18 cellular contexts compared by ENCODE assay signal in the genomic region with DNA sequence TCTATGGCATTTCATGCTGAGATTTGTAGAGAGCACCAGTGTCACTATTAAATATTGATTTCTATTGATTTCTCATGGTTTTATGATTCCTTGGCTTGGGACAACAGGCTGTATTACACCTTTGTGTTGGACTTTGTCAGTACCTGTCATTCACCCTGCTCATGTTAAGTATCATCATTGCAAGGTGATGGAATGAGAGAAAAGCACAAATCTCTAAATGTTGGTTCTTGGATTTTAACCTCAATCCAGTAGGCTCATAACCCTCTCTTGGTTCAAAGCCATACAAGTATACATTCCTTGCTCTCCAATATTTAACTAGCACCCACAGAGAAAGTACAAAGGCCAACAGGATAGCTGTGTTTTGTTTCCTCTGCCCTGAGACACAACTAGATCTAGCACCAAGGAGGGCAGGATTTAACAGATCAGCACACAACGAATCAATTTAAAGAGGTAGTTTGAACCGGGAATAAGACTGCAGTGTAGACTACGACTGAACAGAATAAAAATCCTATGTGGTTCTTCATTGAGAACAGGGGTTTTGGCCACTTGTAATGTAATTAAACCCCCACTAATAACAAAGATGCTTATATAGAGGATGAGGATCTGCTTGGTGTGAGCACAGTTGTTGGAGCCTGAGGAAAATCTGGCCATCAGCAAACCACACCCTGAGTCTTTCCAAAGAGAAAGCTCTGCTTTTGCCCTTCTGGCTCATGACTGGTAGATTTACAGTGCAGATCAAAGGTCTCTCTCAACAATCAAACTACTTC.
DNase-seq lines count a peak whose midpoint lies in the region; ATAC-seq, FAIRE-seq and TF ChIP-seq lines count a peak whose summit lies in the region.
"Had no signal": no experiment of that assay in that cellular context is flagged by ENCODE, and none has a peak within 500 bp of the region (broad histone marks: within the 10 kb centered on the region; RNA-seq: fewer than 3 reads in every experiment).

No MANE protein-coding gene starts in this region.

- POLR2A ChIA-PET in Caco-2 (lab: Charles Lee): no interaction called here

- peaks cover 18% of the 10 kb centered on the region for H3K4me1 ChIP-seq in Caco-2
- no peaks in the 10 kb centered on the region for H3K4me1 ChIP-seq in colonic mucosa
- peaks cover 0 to 5% (median 4%) of the 10 kb centered on the region in 3 donors for H3K4me1 ChIP-seq in pancreas
- H3K4me1 ChIP-seq: HAP-1 had no signal

- ATAC-seq in left lobe of liver (peak; percentile 86), pancreas (peak in 3 of 4 donors; percentile 56 to 80 (median 60)), omental fat pad (ENCODE audit: low FRiP score) (no peak)

- DNase-seq in Caco-2 (peak in 1 of 2 experiments; percentile 38), colonic mucosa (no peak), left lobe of liver (ENCODE audit: low spot score) (no peak), pancreas (no peak), omental fat pad (ENCODE audit: low spot score) (no peak), AG20443 (ENCODE audit: low spot score) (no peak), UCSD-AML1 (lab: John Stamatoyannopoulos, UW; ENCODE audit: unreplicated experiment) (no peak)
- DNase-seq in stimulated activated CD4-positive, alpha-beta T cell treated with anti-CD3 and anti-CD28 coated beads, Interleukin-1b, Interleukin-23, amount 100 ng/mL, for 48 hours: no peak
- DNase-seq: DMS79 treated with DMSO at 0.1 percent for 48 hours, NCI-H1417, NCI-H1930, NCI-H2171 treated with DMSO at 0.1 percent for 48 hours, NCI-H82 had no signal

- 33 to 38% methylated on average over 3 of the region's 3 CpGs for WGBS in pancreas, 2 donors

- FAIRE-seq in pancreas (lab: Jason Lieb, UNC): no peak
- FAIRE-seq: D721Med, G401.6, GM12891 had no signal

- H3K4me3 ChIP-seq in Caco-2 (ENCODE audit: low read depth, low read length) (no peak overlapping the region), colonic mucosa (no peak overlapping the region), pancreas (no peak overlapping the region)
- H3K4me3 ChIP-seq: HAP-1 had no signal

- intact Hi-C loops in Caco-2 (cut with micrococcal nuclease; ENCODE audit: unreplicated experiment): loop anchor here (1.0 kb wide), 1 partner anchor 22 kb away; no protein-coding TSS in a partner anchor
- intact Hi-C loops in colonic mucosa (cut with DNase I): no loop called here
- intact Hi-C loops in pancreas (cut with DNase I): no loop called here

- peak overlapping the region; percentile 61 for H3K4me3 Mint-ChIP-seq in Caco-2 (ENCODE audit: unreplicated experiment)

- H3K9me3 ChIP-seq in Caco-2 (peaks cover 6% of the 10 kb centered on the region; the same call in 1 of the 2 replicates), colonic mucosa (no peaks in the 10 kb centered on the region), pancreas (no peaks in the 10 kb centered on the region)
- H3K9me3 ChIP-seq: HAP-1 had no signal

- BruUV-seq in Caco-2 (replicated peaks; lab: Mats Ljungman, UMichigan): no TSS peak

- no peaks in the 10 kb centered on the region for H3K27me3 ChIP-seq in Caco-2 (replicated peaks; ENCODE audit: control insufficient read depth, insufficient read depth, low read length)
- no peaks in the 10 kb centered on the region for H3K27me3 ChIP-seq in colonic mucosa
- no peaks in the 10 kb centered on the region for H3K27me3 ChIP-seq in pancreas

- H3K36me3 ChIP-seq in Caco-2 (ENCODE audit: control insufficient read depth, insufficient read depth, low read length): no peaks in the 10 kb centered on the region
- no peaks in the 10 kb centered on the region for H3K36me3 ChIP-seq in colonic mucosa
- H3K36me3 ChIP-seq in pancreas: no peaks in the 10 kb centered on the region
- H3K36me3 ChIP-seq: HAP-1 had no signal

- no peak overlapping the region for H3K9ac ChIP-seq in colonic mucosa (ENCODE audit: low read depth in 2 of 2, low read length in 2 of 2)

- no peaks in the 10 kb centered on the region for H3K27me3 Mint-ChIP-seq in Caco-2 (ENCODE audit: insufficient read depth, unreplicated experiment)
- H3K27me3 Mint-ChIP-seq: IgD-negative memory B cell had no signal

- peaks cover 18% of the 10 kb centered on the region for H3K4me1 Mint-ChIP-seq in Caco-2 (ENCODE audit: low read depth, unreplicated experiment)

- no peaks in the 10 kb centered on the region for H3K9me3 Mint-ChIP-seq in Caco-2 (ENCODE audit: unreplicated experiment)
- H3K9me3 Mint-ChIP-seq: IgD-negative memory B cell had no signal

- peak overlapping the region; percentile 66 for H3K27ac ChIP-seq in colonic mucosa
- peak overlapping the region in 2 of 4 donors; percentile 12 to 39 for H3K27ac ChIP-seq in pancreas

- peak overlapping the region; percentile 84 for H3K27ac Mint-ChIP-seq in Caco-2 (ENCODE audit: unreplicated experiment)
- H3K27ac Mint-ChIP-seq: IgD-negative memory B cell had no signal

- TF ChIP-seq CTCF in Caco-2 (IDR thresholded peaks at IDR 0.05; ENCODE audit: insufficient read depth in 1 of 2, low read depth in 1 of 2, low read length in 1 of 2, severe bottlenecking in 1 of 2, unreplicated experiment in 1 of 2) (no peak), colonic mucosa (IDR thresholded peaks at IDR 0.05) (no peak), pancreas (IDR thresholded peaks at IDR 0.05) (no peak), omental fat pad (IDR thresholded peaks at IDR 0.05) (no peak)

- CTCF ChIA-PET in Caco-2 (lab: Charles Lee): interaction anchor here (0.6 to 0.7 kb wide), 2 partner anchors 24 to 148 kb away, joined by 3 to 5 read pairs; no protein-coding TSS in a partner anchor

- no peaks in the 10 kb centered on the region for H3K36me3 Mint-ChIP-seq in Caco-2 (ENCODE audit: insufficient read depth, unreplicated experiment)
- H3K36me3 Mint-ChIP-seq: IgD-negative memory B cell had no signal
